In genomic region chr9:26955222-26955903, GRCh38 we compare ENCODE assay signal across 9 cellular contexts. TPM values are rescaled to one million over a fixed set of nuclear protein-coding genes. Genes with fewer than 3 reads are reported as not detected.
DNase-seq lines count a peak whose midpoint lies in the region; ATAC-seq and TF ChIP-seq lines count a peak whose summit lies in the region.
"Had no signal": no experiment of that assay in that cellular context is flagged by ENCODE, and none has a peak within 500 bp of the region (broad histone marks: within the 10 kb centered on the region; RNA-seq: fewer than 3 reads in every experiment).

No MANE protein-coding gene starts in this region.

- H3K4me3 ChIP-seq in CD4-positive, CD25-positive, alpha-beta regulatory T cell (ENCODE audit: low read depth, low read length): peak overlapping the region; percentile 100
- H3K4me3 ChIP-seq in GM23248 (peak overlapping the region; percentile 88), endodermal cell (ENCODE audit: low read length) (peak overlapping the region; percentile 94)

- no peaks in the 10 kb centered on the region for H3K9me2 ChIP-seq in GM23248 (ENCODE audit: insufficient read depth)

- no peaks in the 10 kb centered on the region for H3K27me3 ChIP-seq in CD4-positive, CD25-positive, alpha-beta regulatory T cell (ENCODE audit: control insufficient read depth, insufficient read depth, low read length)
- H3K27me3 ChIP-seq in GM23248 (replicated peaks; ENCODE audit: insufficient read depth) (no peaks in the 10 kb centered on the region), endodermal cell (ENCODE audit: control insufficient read depth, insufficient read depth, low read length, poor library complexity, severe bottlenecking) (no peaks in the 10 kb centered on the region)

- peak overlapping the region; percentile 96 to 97 (median 96) for H3K27ac Mint-ChIP-seq in CD4-positive, CD25-positive, alpha-beta regulatory T cell
- peak overlapping the region; percentile 91 for H3K27ac Mint-ChIP-seq in endodermal cell
- peak overlapping the region; percentile 92 to 99 (median 97) for H3K27ac Mint-ChIP-seq in naive B cell

- H3K36me3 Mint-ChIP-seq in CD4-positive, CD25-positive, alpha-beta regulatory T cell: peaks cover 4% of the 10 kb centered on the region
- H3K36me3 Mint-ChIP-seq in endodermal cell (ENCODE audit: low read depth): no peaks in the 10 kb centered on the region
- H3K36me3 Mint-ChIP-seq in naive B cell: no peaks in the 10 kb centered on the region

- DNase-seq in CD4-positive, CD25-positive, alpha-beta regulatory T cell: peak in 1 of 3 donors; percentile 23
- DNase-seq in GM23248: peak; percentile 50
- DNase-seq in RPMI8226: peak; percentile 68
- no peak for DNase-seq in endodermal cell
- DNase-seq in naive B cell: peak; percentile 14
- no peak for DNase-seq in NCI-H187 (lab: John Stamatoyannopoulos, UW)
- DNase-seq in H4 (ENCODE audit: low spot score): no peak

- no peak for ATAC-seq in CD4-positive, CD25-positive, alpha-beta regulatory T cell (ENCODE audit: low read depth in 2 of 2)
- ATAC-seq in naive B cell (ENCODE audit: low read depth in 2 of 2) (no peak), GM21515 (IDR thresholded peaks at IDR 0.05; ENCODE audit: unreplicated experiment) (no peak)

- no peaks in the 10 kb centered on the region for H3K9me3 Mint-ChIP-seq in CD4-positive, CD25-positive, alpha-beta regulatory T cell
- H3K9me3 Mint-ChIP-seq in endodermal cell (no peaks in the 10 kb centered on the region), naive B cell (no peaks in the 10 kb centered on the region)

- H3K9me3 ChIP-seq in CD4-positive, CD25-positive, alpha-beta regulatory T cell (ENCODE audit: control insufficient read depth in 2 of 2, low read length in 2 of 2): no peaks in the 10 kb centered on the region
- H3K9me3 ChIP-seq in GM23248 (ENCODE audit: low read depth) (no peaks in the 10 kb centered on the region), endodermal cell (ENCODE audit: control insufficient read depth, low read length) (no peaks in the 10 kb centered on the region)

- WGBS in GM23248 (ENCODE audit: low coverage in 1 of 2, low lambda C conversion rate in 2 of 2, missing lambda C conversion rate in 2 of 2), 2 experiments: 70% methylated on average over 4 of the region's 4 CpGs
- WGBS in endodermal cell (ENCODE audit: insufficient coverage in 1 of 2, insufficient read length in 1 of 2), 2 experiments: 79 to 89% methylated on average over 3 of the region's 4 CpGs

- H3K27me3 Mint-ChIP-seq in CD4-positive, CD25-positive, alpha-beta regulatory T cell: peaks cover 8% of the 10 kb centered on the region
- H3K27me3 Mint-ChIP-seq in endodermal cell (ENCODE audit: insufficient read depth) (no peaks in the 10 kb centered on the region), naive B cell (no peaks in the 10 kb centered on the region)

- H3K36me3 ChIP-seq in CD4-positive, CD25-positive, alpha-beta regulatory T cell (ENCODE audit: control insufficient read depth, insufficient read depth, low read length): no peaks in the 10 kb centered on the region
- no peaks in the 10 kb centered on the region for H3K36me3 ChIP-seq in GM23248 (ENCODE audit: low read depth)
- no peaks in the 10 kb centered on the region for H3K36me3 ChIP-seq in endodermal cell (ENCODE audit: control insufficient read depth, insufficient read depth, low read length)

- peaks cover 12% of the 10 kb centered on the region; the same call in 1 of the 2 replicates for H3F3A ChIP-seq in GM23248 (ENCODE audit: insufficient read depth)

- peak overlapping the region; percentile 72 for H3K27ac ChIP-seq in CD4-positive, CD25-positive, alpha-beta regulatory T cell (ENCODE audit: insufficient read depth, low read length, poor library complexity, severe bottlenecking)
- H3K27ac ChIP-seq in GM23248 (peak overlapping the region; percentile 92), endodermal cell (ENCODE audit: low read depth, low read length) (peak overlapping the region; percentile 96)

- H3K4me3 Mint-ChIP-seq in CD4-positive, CD25-positive, alpha-beta regulatory T cell: peak overlapping the region; percentile 90 to 98 (median 93)
- H3K4me3 Mint-ChIP-seq in endodermal cell (peak overlapping the region; percentile 82), naive B cell (peak overlapping the region; percentile 86 to 98 (median 96))

- H3K79me2 ChIP-seq in GM23248 (ENCODE audit: insufficient read depth): peaks cover 23% of the 10 kb centered on the region

- no peaks in the 10 kb centered on the region for H4K20me1 ChIP-seq in GM23248 (ENCODE audit: insufficient read depth)

- peak overlapping the region; percentile 95 for H2AFZ ChIP-seq in GM23248

- H3K4me1 ChIP-seq in CD4-positive, CD25-positive, alpha-beta regulatory T cell (ENCODE audit: control insufficient read depth, insufficient read depth, low read length, poor library complexity, severe bottlenecking): peaks cover 8% of the 10 kb centered on the region
- H3K4me1 ChIP-seq in GM23248 (ENCODE audit: insufficient read depth): peaks cover 11% of the 10 kb centered on the region; the same call in 1 of the 2 replicates
- H3K4me1 ChIP-seq in endodermal cell (ENCODE audit: control insufficient read depth, insufficient read depth, low read length): no peaks in the 10 kb centered on the region

- peak overlapping the region; percentile 93 for H3K9ac ChIP-seq in GM23248
- H3K9ac ChIP-seq in endodermal cell (ENCODE audit: extremely low read depth, low read length, poor library complexity, severe bottlenecking): peak overlapping the region; percentile 94

- H3K4me2 ChIP-seq in GM23248 (ENCODE audit: unreplicated experiment): peak overlapping the region; percentile 80

- peaks cover 17 to 48% (median 29%) of the 10 kb centered on the region in 4 donors for H3K4me1 Mint-ChIP-seq in CD4-positive, CD25-positive, alpha-beta regulatory T cell
- H3K4me1 Mint-ChIP-seq in endodermal cell (peaks cover 11% of the 10 kb centered on the region), naive B cell (peaks cover 13 to 23% (median 20%) of the 10 kb centered on the region in 3 donors)

- in situ Hi-C loops in GM23248 (cut with MboI): no loop called here

- TF ChIP-seq CTCF in endodermal cell (conservative IDR thresholded peaks at IDR 0.05): no peak

RNA-seq across cellular contexts. Expression of gene IFT74, which starts 0.8 kb away (rescaled TPM):
- 5.5 TPM for total RNA-seq in CD4-positive, CD25-positive, alpha-beta regulatory T cell
- 1 to 10 TPM; 5.3 to 9.6 (median 6.6) TPM for polyA plus RNA-seq in CD4-positive, CD25-positive, alpha-beta regulatory T cell
- 9.6 and 10.1 TPM in 2 replicates for total RNA-seq in GM23248 (2014; rRNA removed; shearing (Covaris generic))
- 18.4 and 20.9 TPM in 2 replicates for polyA plus RNA-seq in GM23248 (2016; fragmentation: Nextera tagmentation; extraction: Ambion mirVana)
- 10 to 100 TPM; 17.6 to 28.5 TPM for total RNA-seq in endodermal cell
- polyA plus RNA-seq in endodermal cell (2013, experiment 1 of 2): 17.2 TPM
- 19.9 TPM for polyA plus RNA-seq in endodermal cell (2013, experiment 2 of 2)
- polyA plus RNA-seq in naive B cell (ENCODE audit: low read depth in 6 of 6): 10 to 100 TPM in 4 of 6 donors, 1 to 10 TPM in 2; 5.9 to 15.6 (median 12.8) TPM
- total RNA-seq in H4 (2014; rRNA removed; shearing (Covaris generic)): 11.5 and 11.9 TPM in 2 replicates

RNA-seq across cellular contexts. Expression of gene PLAA, which starts 8.3 kb away (rescaled TPM):
- 37.6 TPM for total RNA-seq in CD4-positive, CD25-positive, alpha-beta regulatory T cell
- polyA plus RNA-seq in CD4-positive, CD25-positive, alpha-beta regulatory T cell: 10 to 100 TPM; 20.0 to 28.0 (median 23.7) TPM
- total RNA-seq in GM23248 (2014; rRNA removed; shearing (Covaris generic)): 26.2 and 27.5 TPM in 2 replicates
- polyA plus RNA-seq in GM23248 (2016; fragmentation: Nextera tagmentation; extraction: Ambion mirVana) (26.3 and 27.8 TPM in 2 replicates), naive B cell (ENCODE audit: low read depth in 6 of 6) (10 to 100 TPM; 16.6 to 24.0 (median 22.9) TPM)
- 10 to 100 TPM; 41.3 to 49.8 TPM for total RNA-seq in endodermal cell
- polyA plus RNA-seq in endodermal cell (2013, experiment 1 of 2): 37.7 TPM
- polyA plus RNA-seq in endodermal cell (2013, experiment 2 of 2): 36.6 TPM
- total RNA-seq in H4 (2014; rRNA removed; shearing (Covaris generic)): 21.3 and 22.7 TPM in 2 replicates

RNA-seq across cellular contexts. Expression of gene LRRC19, which starts 50.1 kb away (rescaled TPM):
- total RNA-seq in CD4-positive, CD25-positive, alpha-beta regulatory T cell: not detected
- polyA plus RNA-seq in CD4-positive, CD25-positive, alpha-beta regulatory T cell: under 1 TPM in 1 of 4 donors, not detected in 3; 0.05 TPM
- total RNA-seq in GM23248 (2014; rRNA removed; shearing (Covaris generic)): not detected in 2 replicates
- polyA plus RNA-seq in GM23248 (2016; fragmentation: Nextera tagmentation; extraction: Ambion mirVana) (0.10 TPM in 1 of 2 replicates, not detected in the other), naive B cell (ENCODE audit: low read depth in 6 of 6) (under 1 TPM in 3 of 6 donors, not detected in 3; 0.27 to 0.44 (median 0.37) TPM)
- total RNA-seq in endodermal cell: not detected
- not detected for polyA plus RNA-seq in endodermal cell (2013, experiment 1 of 2)
- polyA plus RNA-seq in endodermal cell (2013, experiment 2 of 2): not detected
- total RNA-seq in H4 (2014; rRNA removed; shearing (Covaris generic)): not detected in 2 replicates
- total RNA-seq: NCI-H460 had no signal

Comparison
In these comparisons a context has a peak if more than half of its experiments do, and no peak if none do; other contexts are left out.
1. DNase-seq: peak in GM23248 (single experiment), RPMI8226 (single experiment) and naive B cell (single experiment); none in endodermal cell (single experiment), NCI-H187 (0 of 2) and H4 (single experiment).
2. Peak in every context shown above with its lines, with median percentiles within 50 percentile points of each other: H3K27ac ChIP-seq, H3K4me3 ChIP-seq, H3K27ac Mint-ChIP-seq and H3K4me3 Mint-ChIP-seq.